ENCODE assay signal across 14 cellular contexts in genomic region chr3:123576119-123576518, GRCh38.
DNase-seq lines count a peak whose midpoint lies in the region; ATAC-seq lines count a peak whose summit lies in the region.
"Had no signal": no experiment of that assay in that cellular context is flagged by ENCODE, and none has a peak within 500 bp of the region (broad histone marks: within the 10 kb centered on the region; RNA-seq: fewer than 3 reads in every experiment).

No MANE protein-coding gene starts in this region.

- H3K9me3 Mint-ChIP-seq in stimulated activated naive B cell treated with anti-CD40 and anti-IgM and Interleukin-4, amounts not matched to agents 10 μg/mL and 1 μg/mL and 100 μg/mL, for 72 hours, result no peaks in the 10 kb centered on the region

- H3K36me3 ChIP-seq in adipocyte (ENCODE audit: control insufficient read depth, insufficient read depth, low read length, severe bottlenecking), result peaks cover 85% of the 10 kb centered on the region

- ATAC-seq in stimulated activated naive B cell treated with anti-CD40 and anti-IgM and Interleukin-4, amounts not matched to agents 10 μg/mL and 1 μg/mL and 100 μg/mL, for 72 hours (replicated peaks), result peak; percentile 95 to 96
- ATAC-seq in GM21367 (IDR thresholded peaks at IDR 0.05; ENCODE audit: unreplicated experiment) (no peak), HG02763 (IDR thresholded peaks at IDR 0.05; ENCODE audit: unreplicated experiment) (no peak)
- ATAC-seq: foreskin keratinocyte, left cardiac atrium had no signal

- peak; percentile 22 for DNase-seq in activated naive CD4-positive, alpha-beta T cell treated with anti-CD3 and anti-CD28 coated beads, Interleukin-2, amount 50 U/mL, for 16 hours
- DNase-seq in activated naive CD4-positive, alpha-beta T cell treated with Interleukin-2 at 50 U/mL for 16 hours, result no peak
- DNase-seq in HCEC 1CT (peak; percentile 19), adipocyte (ENCODE audit: low read depth) (peak; percentile 33), NCI-H748 treated with DMSO at 0.1 percent for 48 hours (lab: John Stamatoyannopoulos, UW) (no peak)
- DNase-seq in stimulated activated naive B cell treated with anti-CD40 and anti-IgM and Interleukin-4, amounts not matched to agents 10 μg/mL and 1 μg/mL and 100 μg/mL, for 72 hours, result peak; percentile 25
- DNase-seq: activated CD8-positive, alpha-beta memory T cell treated with anti-CD3 and anti-CD28 coated beads, Interleukin-2, amount 50 U/mL, for 48 hours; C1 segment of cervical spinal cord; foreskin keratinocyte; left cardiac atrium; NCI-H2029 treated with DMSO at 0.1 percent for 48 hours had no signal

- H3K4me3 ChIP-seq in adipocyte (ENCODE audit: low read length), result no peak overlapping the region
- H3K4me3 ChIP-seq: suprapubic skin had no signal

- H3K4me3 Mint-ChIP-seq in stimulated activated naive B cell treated with anti-CD40 and anti-IgM and Interleukin-4, amounts not matched to agents 10 μg/mL and 1 μg/mL and 100 μg/mL, for 72 hours, result peak overlapping the region; percentile 43 to 46

- peak overlapping the region; percentile 72 for H3K27ac Mint-ChIP-seq in stimulated activated naive B cell treated with anti-CD40 and anti-IgM and Interleukin-4, amounts not matched to agents 10 μg/mL and 1 μg/mL and 100 μg/mL, for 72 hours

- H3K4me1 ChIP-seq in adipocyte (ENCODE audit: control insufficient read depth, insufficient read depth, low read length), result peaks cover 5% of the 10 kb centered on the region
- H3K4me1 ChIP-seq: foreskin keratinocyte, suprapubic skin had no signal

- peaks cover 29 to 36% of the 10 kb centered on the region in 2 donors for H3K36me3 Mint-ChIP-seq in stimulated activated naive B cell treated with anti-CD40 and anti-IgM and Interleukin-4, amounts not matched to agents 10 μg/mL and 1 μg/mL and 100 μg/mL, for 72 hours

- H3K9me3 ChIP-seq in adipocyte (ENCODE audit: control insufficient read depth, low read length), result no peaks in the 10 kb centered on the region
- H3K9me3 ChIP-seq: suprapubic skin had no signal

- H3K27me3 ChIP-seq in adipocyte (replicated peaks; ENCODE audit: control insufficient read depth, insufficient read depth, low read length), result no peaks in the 10 kb centered on the region
- H3K27me3 ChIP-seq: foreskin keratinocyte, suprapubic skin had no signal

- peaks cover 22 to 52% of the 10 kb centered on the region in 2 donors for H3K4me1 Mint-ChIP-seq in stimulated activated naive B cell treated with anti-CD40 and anti-IgM and Interleukin-4, amounts not matched to agents 10 μg/mL and 1 μg/mL and 100 μg/mL, for 72 hours

- H3K9ac ChIP-seq in adipocyte (ENCODE audit: low read length), result no peak overlapping the region

- no peaks in the 10 kb centered on the region for H3K27me3 Mint-ChIP-seq in stimulated activated naive B cell treated with anti-CD40 and anti-IgM and Interleukin-4, amounts not matched to agents 10 μg/mL and 1 μg/mL and 100 μg/mL, for 72 hours

Comparison
In these comparisons a context has a peak if more than half of its experiments do, and no peak if none do; other contexts are left out.
1. DNase-seq: peak in activated naive CD4-positive, alpha-beta T cell treated with anti-CD3 and anti-CD28 coated beads, Interleukin-2, amount 50 U/mL, for 16 hours (single experiment), HCEC 1CT (single experiment), adipocyte (single experiment) and stimulated activated naive B cell treated with anti-CD40 and anti-IgM and Interleukin-4, amounts not matched to agents 10 μg/mL and 1 μg/mL and 100 μg/mL, for 72 hours (single experiment); none in activated naive CD4-positive, alpha-beta T cell treated with Interleukin-2 at 50 U/mL for 16 hours (single experiment) and NCI-H748 treated with DMSO at 0.1 percent for 48 hours (single experiment).
2. ATAC-seq: peak in stimulated activated naive B cell treated with anti-CD40 and anti-IgM and Interleukin-4, amounts not matched to agents 10 μg/mL and 1 μg/mL and 100 μg/mL, for 72 hours (2 of 2); none in GM21367 (single experiment) and HG02763 (single experiment).